21 cellular contexts compared by ENCODE assay signal in genomic region chr16:10526962-10527361, GRCh38. TPM values are rescaled to one million over a fixed set of nuclear protein-coding genes. Genes with fewer than 3 reads are reported as not detected.
DNase-seq lines count a peak whose midpoint lies in the region; ATAC-seq, FAIRE-seq and TF ChIP-seq lines count a peak whose summit lies in the region.
"Had no signal": no experiment of that assay in that cellular context is flagged by ENCODE, and none has a peak within 500 bp of the region (broad histone marks: within the 10 kb centered on the region; RNA-seq: fewer than 3 reads in every experiment).

No MANE protein-coding gene starts in this region.

- 96% methylated on average over 7 of the region's 7 CpGs for WGBS in HepG2 (ENCODE audit: low lambda C conversion rate)

- no TSS peak for BruUV-seq in Caco-2 (replicated peaks; lab: Mats Ljungman, UMichigan)
- no TSS peak for BruUV-seq in HepG2 (replicated peaks; lab: Mats Ljungman, UMichigan)

- no peaks in the 10 kb centered on the region for H3K79me2 ChIP-seq in HepG2 (ENCODE audit: insufficient read depth, low read length)

- H3K27ac Mint-ChIP-seq in Caco-2 (ENCODE audit: unreplicated experiment): peak overlapping the region; percentile 57
- H3K27ac Mint-ChIP-seq in CD8-positive, alpha-beta memory T cell: no peak overlapping the region
- H3K27ac Mint-ChIP-seq: CD4-positive, alpha-beta T cell; HFFc6 had no signal

- no peaks in the 10 kb centered on the region for H3K9me3 ChIP-seq in Caco-2
- H3K9me3 ChIP-seq in HepG2 (ENCODE audit: low read length): no peaks in the 10 kb centered on the region
- H3K9me3 ChIP-seq in gastrocnemius medialis: no peaks in the 10 kb centered on the region
- H3K9me3 ChIP-seq in effector memory CD4-positive, alpha-beta T cell (ENCODE audit: control insufficient read depth, low read length): no peaks in the 10 kb centered on the region
- no peaks in the 10 kb centered on the region for H3K9me3 ChIP-seq in CD8-positive, alpha-beta memory T cell (ENCODE audit: low read length)
- H3K9me3 ChIP-seq: A549 had no signal

- H3K36me3 Mint-ChIP-seq in Caco-2 (ENCODE audit: insufficient read depth, unreplicated experiment): peaks cover 90% of the 10 kb centered on the region
- H3K36me3 Mint-ChIP-seq in CD8-positive, alpha-beta memory T cell: no peaks in the 10 kb centered on the region

- no peak for TF ChIP-seq CTCF in Caco-2 (IDR thresholded peaks at IDR 0.05; ENCODE audit: insufficient read depth in 1 of 2, low read depth in 1 of 2, low read length in 1 of 2, severe bottlenecking in 1 of 2, unreplicated experiment in 1 of 2)
- TF ChIP-seq CTCF in HepG2 (CRISPR knock-in tag; IDR thresholded peaks at IDR 0.05): no peak
- no peak for TF ChIP-seq CTCF in gastrocnemius medialis (IDR thresholded peaks at IDR 0.05 in 4 of 5, conservative IDR thresholded peaks at IDR 0.05 in 1 of 5)

- POLR2A ChIA-PET in Caco-2 (lab: Charles Lee): no interaction called here
- POLR2A ChIA-PET in HepG2 (lab: Yijun Ruan, JAX): no interaction called here
- POLR2A ChIA-PET in CD8-positive, alpha-beta memory T cell (lab: Charles Lee): no interaction called here

- no peak for TF ChIP-seq RAD21 in HepG2 (CRISPR knock-in tag; IDR thresholded peaks at IDR 0.05)

- H3K4me3 Mint-ChIP-seq in Caco-2 (ENCODE audit: unreplicated experiment): no peak overlapping the region
- H3K4me3 Mint-ChIP-seq in CD8-positive, alpha-beta memory T cell: no peak overlapping the region
- H3K4me3 Mint-ChIP-seq: CD4-positive, alpha-beta T cell; HFFc6 had no signal

- no peak for TF ChIP-seq EP300 in HepG2 (IDR thresholded peaks at IDR 0.05; ENCODE audit: low read depth in 2 of 2, low read length in 2 of 2)
- no peak for TF ChIP-seq EP300 in HepG2 (CRISPR knock-in tag; IDR thresholded peaks at IDR 0.05; ENCODE audit: borderline replicate concordance)

- in situ Hi-C loops in HepG2 (cut with HindIII; ENCODE audit: extremely low pct_ligation_motif_present, low pct_unique_long_range_greater_than_20kb): no loop called here
- in situ Hi-C loops in gastrocnemius medialis (cut with MboI; ENCODE audit: low sequenced_read_pairs in 4 of 4): loop anchor here in 2 of 4 donors (10.0 kb wide), 2 partner anchors 48 to 388 kb away; no protein-coding TSS in a partner anchor

- no peak overlapping the region for H3K27ac ChIP-seq in HepG2 (ENCODE audit: extremely low read length, insufficient read depth, low read length)
- H3K27ac ChIP-seq in gastrocnemius medialis: peak overlapping the region in 1 of 4 donors; percentile 33
- H3K27ac ChIP-seq in effector memory CD4-positive, alpha-beta T cell (ENCODE audit: insufficient read depth, low read length, poor library complexity, severe bottlenecking): no peak overlapping the region
- no peak overlapping the region for H3K27ac ChIP-seq in CD8-positive, alpha-beta memory T cell (ENCODE audit: low read depth, low read length)
- H3K27ac ChIP-seq: 22Rv1, A549, C4-2B had no signal

- CTCF ChIA-PET in Caco-2 (lab: Charles Lee): no interaction called here
- CTCF ChIA-PET in HepG2 (lab: Yijun Ruan, JAX; ENCODE audit: low intra/inter-chr PET ratio, low total read pairs): no interaction called here
- CTCF ChIA-PET in CD8-positive, alpha-beta memory T cell (lab: Charles Lee): no interaction called here

- no peaks in the 10 kb centered on the region for H4K20me1 ChIP-seq in HepG2 (ENCODE audit: insufficient read depth, low read length)

- no peaks in the 10 kb centered on the region for H3K27me3 Mint-ChIP-seq in Caco-2 (ENCODE audit: insufficient read depth, unreplicated experiment)
- H3K27me3 Mint-ChIP-seq in CD8-positive, alpha-beta memory T cell: peaks cover 0 to 4% of the 10 kb centered on the region in 2 donors
- H3K27me3 Mint-ChIP-seq: CD4-positive, alpha-beta T cell had no signal

- peaks cover 11% of the 10 kb centered on the region for H3K9me3 Mint-ChIP-seq in Caco-2 (ENCODE audit: unreplicated experiment)
- H3K9me3 Mint-ChIP-seq in CD8-positive, alpha-beta memory T cell: no peaks in the 10 kb centered on the region
- H3K9me3 Mint-ChIP-seq: CD4-positive, alpha-beta T cell; HFFc6 had no signal

- H3K4me1 ChIP-seq in Caco-2: peaks cover 17% of the 10 kb centered on the region
- H3K4me1 ChIP-seq in HepG2 (ENCODE audit: insufficient read depth, low read length): peaks cover 1% of the 10 kb centered on the region
- peaks cover 0 to 19% of the 10 kb centered on the region in 2 donors for H3K4me1 ChIP-seq in gastrocnemius medialis
- H3K4me1 ChIP-seq in effector memory CD4-positive, alpha-beta T cell (ENCODE audit: control insufficient read depth, insufficient read depth, low read length, poor library complexity, severe bottlenecking): no peaks in the 10 kb centered on the region
- H3K4me1 ChIP-seq in CD8-positive, alpha-beta memory T cell (ENCODE audit: insufficient read depth, low read length): no peaks in the 10 kb centered on the region
- H3K4me1 ChIP-seq: A549 had no signal

- FAIRE-seq in HepG2 (lab: Jason Lieb, UNC): no peak
- FAIRE-seq: A549, GM12878 had no signal

- H3K4me2 ChIP-seq in HepG2 (ENCODE audit: low read depth, low read length): no peak overlapping the region
- H3K4me2 ChIP-seq: A549 had no signal

- H3K27me3 ChIP-seq in Caco-2 (replicated peaks; ENCODE audit: control insufficient read depth, insufficient read depth, low read length) (no peaks in the 10 kb centered on the region), HepG2 (ENCODE audit: control insufficient read depth in 1 of 2, insufficient read depth in 2 of 2, low read length in 2 of 2) (no peaks in the 10 kb centered on the region), gastrocnemius medialis (no peaks in the 10 kb centered on the region)
- no peaks in the 10 kb centered on the region for H3K27me3 ChIP-seq in effector memory CD4-positive, alpha-beta T cell (replicated peaks; ENCODE audit: control insufficient read depth, insufficient read depth, low read length, poor library complexity, severe bottlenecking)
- H3K27me3 ChIP-seq in CD8-positive, alpha-beta memory T cell (ENCODE audit: insufficient read depth, low read length, poor library complexity, severe bottlenecking): no peaks in the 10 kb centered on the region

- H2AFZ ChIP-seq in HepG2 (ENCODE audit: low read length): no peak overlapping the region

- H3K4me3 ChIP-seq in Caco-2 (ENCODE audit: low read depth, low read length) (no peak overlapping the region), HepG2 (replicated peaks in 1 of 3; ENCODE audit: insufficient read depth in 1 of 3, low read depth in 2 of 3, low read length in 3 of 3) (no peak overlapping the region), gastrocnemius medialis (no peak overlapping the region)
- H3K4me3 ChIP-seq in effector memory CD4-positive, alpha-beta T cell (ENCODE audit: insufficient read depth, low read depth, low read length, poor library complexity, severe bottlenecking): no peak overlapping the region
- no peak overlapping the region for H3K4me3 ChIP-seq in CD8-positive, alpha-beta memory T cell (ENCODE audit: low read length)
- H3K4me3 ChIP-seq: A549, GM12878 had no signal

- H3K4me1 Mint-ChIP-seq in Caco-2 (ENCODE audit: low read depth, unreplicated experiment): peaks cover 19% of the 10 kb centered on the region
- H3K4me1 Mint-ChIP-seq in CD8-positive, alpha-beta memory T cell: no peaks in the 10 kb centered on the region

- TF ChIP-seq POLR2A in HepG2 (IDR thresholded peaks at IDR 0.05; ENCODE audit: insufficient read depth in 1 of 2, low read depth in 2 of 2, low read length in 2 of 2) (no peak), gastrocnemius medialis (IDR thresholded peaks at IDR 0.05) (no peak)

- H3K36me3 ChIP-seq in Caco-2 (ENCODE audit: control insufficient read depth, insufficient read depth, low read length) (0 out of 2 replicates have a peak, but pooled peaks cover 1% of the 10 kb centered on the region), HepG2 (replicated peaks in 1 of 2; ENCODE audit: control insufficient read depth in 1 of 2, insufficient read depth in 2 of 2, low read length in 2 of 2) (peaks cover 3 to 4% of the 10 kb centered on the region in 2 experiments; a peak in 3 of 5 replicates), gastrocnemius medialis (no peaks in the 10 kb centered on the region)
- H3K36me3 ChIP-seq in effector memory CD4-positive, alpha-beta T cell (ENCODE audit: control insufficient read depth, insufficient read depth, low read length): no peaks in the 10 kb centered on the region
- H3K36me3 ChIP-seq in CD8-positive, alpha-beta memory T cell (ENCODE audit: insufficient read depth, low read length): no peaks in the 10 kb centered on the region

- H3K9ac ChIP-seq in HepG2 (ENCODE audit: insufficient read depth, low read depth, low read length): no peak overlapping the region

- ATAC-seq in HepG2 (no peak), gastrocnemius medialis (peak; percentile 74 to 80)
- ATAC-seq: A549, GM12878, HCT116 had no signal

- DNase-seq in Caco-2 (no peak), fibroblast of gingiva (ENCODE audit: low read depth) (peak; percentile 27), HepG2 (ENCODE audit: low spot score) (no peak), gastrocnemius medialis (no peak)
- DNase-seq in effector memory CD4-positive, alpha-beta T cell: no peak
- no peak for DNase-seq in activated CD8-positive, alpha-beta memory T cell treated with anti-CD3 and anti-CD28 coated beads for 24 hours
- no peak for DNase-seq in CD8-positive, alpha-beta memory T cell
- DNase-seq: AML-193; Calu3; CD4-positive, alpha-beta T cell; DMS53; DND-41; EL; GOT3; H7; HFFc6 had no signal

- intact Hi-C loops in Caco-2 (cut with micrococcal nuclease; ENCODE audit: unreplicated experiment) (loop anchor here (5.0 kb wide), 1 partner anchor 140 kb away; no protein-coding TSS in a partner anchor), HepG2 (cut with micrococcal nuclease; ENCODE audit: unreplicated experiment) (no loop called here), gastrocnemius medialis (cut with DNase I; ENCODE audit: low total_unique reads) (no loop called here)

RNA-seq across cellular contexts. Expression of gene EMP2, which starts 53.4 kb away (rescaled TPM):
- total RNA-seq in Caco-2 (2022) (187 and 198 TPM in 2 replicates), HepG2 (2016; rRNA removed; fragmentation: Illumina TruSeq; extraction: Trizol) (13.4 and 24.6 TPM in 2 replicates), gastrocnemius medialis (10 to 100 TPM in 3 of 4 donors, 1 to 10 TPM in 1; 7.9 to 13.5 (median 11.7) TPM)
- 9.2 and 9.9 TPM in 2 replicates for total RNA-seq in HepG2 (2016; cell fraction: cytosol; rRNA removed; fragmentation: Illumina TruSeq; extraction: Trizol; ENCODE audit: low read depth)
- 11.7 and 21.4 TPM in 2 replicates for total RNA-seq in HepG2 (2016; cell fraction: insoluble cytoplasmic fraction; rRNA removed; fragmentation: Illumina TruSeq; extraction: Trizol)
- 11.9 and 13.5 TPM in 2 replicates for total RNA-seq in HepG2 (2016; cell fraction: membrane; rRNA removed; fragmentation: Illumina TruSeq; extraction: Trizol)
- 17.1 and 22.3 TPM in 2 replicates for total RNA-seq in HepG2 (2016; cell fraction: nucleus; rRNA removed; fragmentation: Illumina TruSeq; extraction: Trizol)
- polyA plus RNA-seq in HepG2 (2011; rRNA removed): 84.4 and 91.2 TPM in 2 replicates
- 59.1 and 63.8 TPM in 2 replicates for polyA plus RNA-seq in HepG2 (2011; cell fraction: cytosol; rRNA removed)
- polyA plus RNA-seq in HepG2 (2011; cell fraction: nucleus; rRNA removed): 25.3 and 26.7 TPM in 2 replicates
- polyA plus RNA-seq in HepG2 (2012): 79.6 and 88.1 TPM in 2 replicates
- 25.1 and 29.9 TPM in 2 replicates for polyA plus RNA-seq in HepG2 (2016; cell fraction: cytosol; fragmentation: Illumina TruSeq; extraction: Trizol; ENCODE audit: low read depth)
- polyA plus RNA-seq in HepG2 (2016; cell fraction: insoluble cytoplasmic fraction; fragmentation: Illumina TruSeq; extraction: Trizol; ENCODE audit: low read depth): 19.9 and 21.5 TPM in 2 replicates
- polyA plus RNA-seq in HepG2 (2016; cell fraction: membrane; fragmentation: Illumina TruSeq; extraction: Trizol; ENCODE audit: low read depth): 20.0 and 21.7 TPM in 2 replicates
- 44.6 and 45.3 TPM in 2 replicates for polyA plus RNA-seq in HepG2 (2016; cell fraction: nucleus; fragmentation: Illumina TruSeq; extraction: Trizol; ENCODE audit: insufficient read depth, low read depth)
- 185 and 354 TPM in 2 replicates for polyA minus RNA-seq in HepG2 (2011; rRNA and poly(A)+ RNA removed; ENCODE audit: low replicate concordance)
- 33.1 and 45.3 TPM in 2 replicates for polyA minus RNA-seq in HepG2 (2011; cell fraction: cytosol; rRNA and poly(A)+ RNA removed)
- polyA minus RNA-seq in HepG2 (2011; cell fraction: nucleus; rRNA and poly(A)+ RNA removed): 34.7 and 36.2 TPM in 2 replicates
- not detected for total RNA-seq in CD8-positive, alpha-beta memory T cell
- polyA plus RNA-seq in CD8-positive, alpha-beta memory T cell: not detected
- total RNA-seq: CD4-positive, alpha-beta T cell had no signal

Comparison
In these comparisons a context has a peak if more than half of its experiments do, and no peak if none do; other contexts are left out.
1. RNA of gene EMP2, which starts 53.4 kb away (total RNA-seq): 187 to 198 TPM in Caco-2, 9.2 to 24.6 TPM in HepG2 and 7.9 to 13.5 TPM in gastrocnemius medialis; not detected in CD8-positive, alpha-beta memory T cell; every median in the first group is over 4 times any median in the second.